Comparison of ENCODE assay signal across 13 cellular contexts in the genomic region with DNA sequence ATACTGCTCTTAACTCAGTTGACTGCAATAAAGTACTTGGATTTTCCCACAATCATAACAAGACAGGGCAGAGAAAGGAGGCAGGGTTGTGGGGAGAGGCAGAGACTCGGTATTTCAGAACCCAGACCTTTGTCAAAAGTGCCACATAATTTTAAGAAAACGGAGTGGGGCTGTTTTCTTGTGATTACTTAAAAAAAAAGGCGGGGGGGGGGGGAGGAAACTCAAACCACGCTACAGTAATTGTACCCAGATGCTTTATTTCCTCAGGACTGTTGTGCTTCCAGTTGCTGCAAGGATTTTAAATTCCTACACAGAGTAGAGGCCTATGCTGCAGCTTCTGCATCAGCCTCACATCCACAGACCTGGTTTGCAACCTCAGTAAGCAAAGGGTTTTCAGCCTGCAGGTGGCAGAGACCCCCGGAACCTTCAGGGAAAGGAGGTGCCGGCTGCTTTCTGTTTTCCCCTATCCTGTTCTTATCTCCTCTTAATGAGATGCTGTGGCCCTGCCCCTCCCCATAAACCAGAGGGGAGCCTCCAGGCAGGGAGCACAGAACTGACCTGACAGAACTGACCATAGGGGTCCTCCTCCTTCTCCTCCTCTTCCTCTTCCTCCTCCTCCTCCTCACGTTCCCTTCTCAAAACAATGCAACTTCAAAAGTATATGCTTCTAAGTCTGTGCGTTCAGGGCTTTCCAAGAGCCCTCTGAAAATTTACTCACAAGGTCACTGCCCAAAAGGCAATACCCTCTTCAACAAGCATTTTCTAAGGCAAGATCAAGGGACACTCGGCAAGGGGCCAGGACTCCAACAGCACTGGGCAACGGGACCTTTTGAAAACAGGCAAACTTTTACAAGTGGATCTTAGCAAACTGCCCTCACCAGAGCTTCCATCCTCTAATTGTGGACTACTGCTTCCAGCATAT. TPM values are rescaled to one million over a fixed set of nuclear protein-coding genes. Genes with fewer than 3 reads are reported as not detected.
DNase-seq lines count a peak whose midpoint lies in the region; ATAC-seq, FAIRE-seq and TF ChIP-seq lines count a peak whose summit lies in the region.
"Had no signal": no experiment of that assay in that cellular context is flagged by ENCODE, and none has a peak within 500 bp of the region (broad histone marks: within the 10 kb centered on the region; RNA-seq: fewer than 3 reads in every experiment).

No MANE protein-coding gene starts in this region.

- no peaks in the 10 kb centered on the region for H3K36me3 ChIP-seq in kidney (ENCODE audit: control insufficient read depth in 1 of 2, insufficient read depth in 2 of 2, low read length in 2 of 2)
- no peaks in the 10 kb centered on the region for H3K36me3 ChIP-seq in smooth muscle cell (ENCODE audit: low read depth)

- no peak overlapping the region for H3K4me2 ChIP-seq in smooth muscle cell

- peaks cover 6 to 8% of the 10 kb centered on the region in 2 donors for H3K36me3 Mint-ChIP-seq in activated naive CD4-positive, alpha-beta T cell treated with anti-CD3 and anti-CD28 coated beads, Interleukin-2, amount 50 U/mL, for 72 hours
- H3K36me3 Mint-ChIP-seq in activated T-helper 1 cell treated with anti-CD3 and anti-CD28 coated beads, Interleukin-12 subunit alpha, Interleukin-12 subunit beta, Interleukin-2, Interleukin-4 antibody, amounts not matched to agents 30 ng/mL and 10 ng/mL and 1 ng/mL, durations not matched to agents 14 hours and 24 hours and 36 hours (ENCODE audit: low read depth), result peaks cover 10% of the 10 kb centered on the region

- peaks cover 17% of the 10 kb centered on the region for H3K27me3 Mint-ChIP-seq in activated T-helper 1 cell treated with anti-CD3 and anti-CD28 coated beads, Interleukin-12 subunit alpha, Interleukin-12 subunit beta, Interleukin-2, Interleukin-4 antibody, amounts not matched to agents 30 ng/mL and 10 ng/mL and 1 ng/mL, durations not matched to agents 14 hours and 24 hours and 36 hours (ENCODE audit: insufficient read depth)

- H3K27ac Mint-ChIP-seq in activated naive CD4-positive, alpha-beta T cell treated with anti-CD3 and anti-CD28 coated beads, Interleukin-2, amount 50 U/mL, for 72 hours, result peak overlapping the region; percentile 31 to 48
- H3K27ac Mint-ChIP-seq in activated T-helper 1 cell treated with anti-CD3 and anti-CD28 coated beads, Interleukin-12 subunit alpha, Interleukin-12 subunit beta, Interleukin-2, Interleukin-4 antibody, amounts not matched to agents 30 ng/mL and 10 ng/mL and 1 ng/mL, durations not matched to agents 14 hours and 24 hours and 36 hours, result peak overlapping the region; percentile 24

- intact Hi-C loops in activated T-helper 1 cell treated with anti-CD3 and anti-CD28 coated beads, Interleukin-12 subunit alpha, Interleukin-12 subunit beta, Interleukin-2, Interleukin-4 antibody, amounts not matched to agents 30 ng/mL and 10 ng/mL and 1 ng/mL, durations not matched to agents 14 hours and 24 hours and 36 hours (cut with micrococcal nuclease), result loop anchor here (1.0 to 10.0 kb wide), 4 partner anchors 31 to 325 kb away; no protein-coding TSS in a partner anchor
- intact Hi-C loops in kidney (cut with DNase I), result no loop called here

- H3K79me2 ChIP-seq in smooth muscle cell (ENCODE audit: low read depth), result peaks cover 57% of the 10 kb centered on the region

- H3K9ac ChIP-seq in kidney (ENCODE audit: low read length in 2 of 2), result no peak overlapping the region
- H3K9ac ChIP-seq in smooth muscle cell (ENCODE audit: low read depth), result no peak overlapping the region

- no peaks in the 10 kb centered on the region for H3K9me3 ChIP-seq in kidney (ENCODE audit: control insufficient read depth in 1 of 2, low read length in 2 of 2)
- no peaks in the 10 kb centered on the region for H3K9me3 ChIP-seq in smooth muscle cell (replicated peaks; ENCODE audit: low read depth)
- H3K9me3 ChIP-seq: esophagus squamous epithelium had no signal

- no peak overlapping the region for H2AFZ ChIP-seq in smooth muscle cell (ENCODE audit: low read depth)

- H3K4me3 Mint-ChIP-seq in activated T-helper 1 cell treated with anti-CD3 and anti-CD28 coated beads, Interleukin-12 subunit alpha, Interleukin-12 subunit beta, Interleukin-2, Interleukin-4 antibody, amounts not matched to agents 30 ng/mL and 10 ng/mL and 1 ng/mL, durations not matched to agents 14 hours and 24 hours and 36 hours, result peak overlapping the region; percentile 4

- WGBS in smooth muscle cell (ENCODE audit: low lambda C conversion rate), result 36% methylated on average over 10 of the region's 10 CpGs

- peak; percentile 43 to 72 for ATAC-seq in activated naive CD4-positive, alpha-beta T cell treated with anti-CD3 and anti-CD28 coated beads, Interleukin-2, amount 50 U/mL, for 72 hours
- no peak for ATAC-seq in HG03469 (IDR thresholded peaks at IDR 0.05; ENCODE audit: unreplicated experiment)
- no peak for ATAC-seq in foreskin keratinocyte
- no peak for ATAC-seq in GM21367 (IDR thresholded peaks at IDR 0.05; ENCODE audit: unreplicated experiment)

- no peak overlapping the region for H3K27ac ChIP-seq in kidney (ENCODE audit: low read depth in 2 of 2, low read length in 2 of 2)
- peak overlapping the region; percentile 66 for H3K27ac ChIP-seq in smooth muscle cell (ENCODE audit: low read depth)
- no peak overlapping the region for H3K27ac ChIP-seq in foreskin keratinocyte

- no peak for DNase-seq in activated naive CD4-positive, alpha-beta T cell treated with anti-CD3 and anti-CD28 coated beads, Interleukin-2, amount 50 U/mL, for 72 hours (ENCODE audit: low spot score in 2 of 2)
- DNase-seq in activated naive CD4-positive, alpha-beta T cell treated with Interleukin-2 at 50 U/mL for 16 hours, result no peak
- DNase-seq in activated T-helper 1 cell treated with anti-CD3 and anti-CD28 coated beads, Interleukin-12 subunit alpha, Interleukin-12 subunit beta, Interleukin-2, Interleukin-4 antibody, amounts not matched to agents 30 ng/mL and 10 ng/mL and 1 ng/mL, durations not matched to agents 14 hours and 24 hours and 36 hours (ENCODE audit: low spot score), result no peak
- DNase-seq in kidney, result peak; percentile 14
- no peak for DNase-seq in smooth muscle cell (lab: John Stamatoyannopoulos, UW; ENCODE audit: unreplicated experiment)
- no peak for DNase-seq in foreskin keratinocyte
- DNase-seq: AML-193, esophagus squamous epithelium, GDM1, Kasumi-1, SHP77 treated with DMSO at 0.1 percent for 48 hours had no signal

- no peaks in the 10 kb centered on the region for H3K9me3 Mint-ChIP-seq in activated naive CD4-positive, alpha-beta T cell treated with anti-CD3 and anti-CD28 coated beads, Interleukin-2, amount 50 U/mL, for 72 hours
- peaks cover 3% of the 10 kb centered on the region for H3K9me3 Mint-ChIP-seq in activated T-helper 1 cell treated with anti-CD3 and anti-CD28 coated beads, Interleukin-12 subunit alpha, Interleukin-12 subunit beta, Interleukin-2, Interleukin-4 antibody, amounts not matched to agents 30 ng/mL and 10 ng/mL and 1 ng/mL, durations not matched to agents 14 hours and 24 hours and 36 hours

- peaks cover 22% of the 10 kb centered on the region for H3K4me1 Mint-ChIP-seq in activated T-helper 1 cell treated with anti-CD3 and anti-CD28 coated beads, Interleukin-12 subunit alpha, Interleukin-12 subunit beta, Interleukin-2, Interleukin-4 antibody, amounts not matched to agents 30 ng/mL and 10 ng/mL and 1 ng/mL, durations not matched to agents 14 hours and 24 hours and 36 hours (ENCODE audit: low read depth)

- H3F3A ChIP-seq in smooth muscle cell (ENCODE audit: low read depth), result peaks cover 25% of the 10 kb centered on the region

- TF ChIP-seq CTCF in kidney (IDR thresholded peaks at IDR 0.05; ENCODE audit: borderline replicate concordance, extremely low read depth, insufficient read depth) (no peak), smooth muscle cell (IDR thresholded peaks at IDR 0.05; ENCODE audit: borderline replicate concordance, insufficient read depth, poor library complexity, severe bottlenecking) (no peak), foreskin keratinocyte (conservative IDR thresholded peaks at IDR 0.05) (no peak)

- H3K4me3 ChIP-seq in kidney (ENCODE audit: low read length in 2 of 2), result no peak overlapping the region
- peak overlapping the region; percentile 17 for H3K4me3 ChIP-seq in smooth muscle cell
- H3K4me3 ChIP-seq: esophagus squamous epithelium had no signal

- peaks cover 17% of the 10 kb centered on the region in 2 donors for H3K4me1 ChIP-seq in kidney (ENCODE audit: control insufficient read depth in 1 of 2, insufficient read depth in 1 of 2, low read depth in 1 of 2, low read length in 2 of 2)
- H3K4me1 ChIP-seq in smooth muscle cell (ENCODE audit: low read depth), result peaks cover 23% of the 10 kb centered on the region
- H3K4me1 ChIP-seq in foreskin keratinocyte, result no peaks in the 10 kb centered on the region

- no peaks in the 10 kb centered on the region for H4K20me1 ChIP-seq in smooth muscle cell (ENCODE audit: low read depth)

- no peaks in the 10 kb centered on the region for H3K27me3 ChIP-seq in smooth muscle cell (ENCODE audit: low read depth)
- peaks cover 27% of the 10 kb centered on the region for H3K27me3 ChIP-seq in foreskin keratinocyte

- FAIRE-seq in kidney (lab: Jason Lieb, UNC), result no peak

RNA-seq across cellular contexts. Expression of gene AXIN2, which starts 7.5 kb away (rescaled TPM):
- total RNA-seq in activated naive CD4-positive, alpha-beta T cell treated with anti-CD3 and anti-CD28 coated beads, Interleukin-2, amount 50 U/mL, for 72 hours, result 1 to 10 TPM in 1 of 2 donors, under 1 TPM in 1; 0.96 to 3.6 TPM
- total RNA-seq in activated T-helper 1 cell treated with anti-CD3 and anti-CD28 coated beads, Interleukin-12 subunit alpha, Interleukin-12 subunit beta, Interleukin-2, Interleukin-4 antibody, amounts not matched to agents 30 ng/mL and 10 ng/mL and 1 ng/mL, durations not matched to agents 14 hours and 24 hours and 36 hours, result 4.9 and 5.6 TPM in 2 replicates
- total RNA-seq in kidney, result 14.0 TPM
- 1.2 TPM for polyA plus RNA-seq in kidney (ENCODE audit: insufficient read depth, low read depth, low replicate concordance)
- total RNA-seq in smooth muscle cell, result 14.2 and 20.1 TPM in 2 replicates
- polyA plus RNA-seq in smooth muscle cell, result 13.8 and 14.5 TPM in 2 replicates
- 0.21 and 0.34 TPM in 2 replicates for total RNA-seq in foreskin keratinocyte
- 0.07 TPM in 2 replicates for polyA plus RNA-seq in foreskin keratinocyte

Comparison
In these comparisons a context has a peak if more than half of its experiments do, and no peak if none do; other contexts are left out.
1. ATAC-seq: peak in activated naive CD4-positive, alpha-beta T cell treated with anti-CD3 and anti-CD28 coated beads, Interleukin-2, amount 50 U/mL, for 72 hours (2 of 2); none in HG03469 (single experiment), foreskin keratinocyte (single experiment) and GM21367 (single experiment).